ENCODE assay signal across 15 cellular contexts in genomic region chr15:67828969-67829646, GRCh38. TPM values are rescaled to one million over a fixed set of nuclear protein-coding genes. Genes with fewer than 3 reads are reported as not detected.
A peak's percentile ranks its signal among the peaks of the same experiment; 100 is the strongest.
DNase-seq lines count a peak whose midpoint lies in the region; ATAC-seq and TF ChIP-seq lines count a peak whose summit lies in the region.
"Had no signal": no experiment of that assay in that cellular context is flagged by ENCODE, and none has a peak within 500 bp of the region (broad histone marks: within the 10 kb centered on the region; RNA-seq: fewer than 3 reads in every experiment).

No MANE protein-coding gene starts in this region.

- peaks cover 42% of the 10 kb centered on the region for H3K4me1 Mint-ChIP-seq in activated naive CD8-positive, alpha-beta T cell treated with anti-CD3 and anti-CD28 coated beads, Interleukin-2, amount 50 U/mL, for 24 hours
- H3K4me1 Mint-ChIP-seq in type B pancreatic cell (ENCODE audit: unreplicated experiment) = peaks cover 21% of the 10 kb centered on the region

- no peaks in the 10 kb centered on the region for H3K9me3 ChIP-seq in left ventricle myocardium inferior (replicated peaks)
- H3K9me3 ChIP-seq in lower lobe of right lung = no peaks in the 10 kb centered on the region

- peaks cover 78% of the 10 kb centered on the region for H3K4me1 ChIP-seq in left ventricle myocardium inferior
- peaks cover 65% of the 10 kb centered on the region for H3K4me1 ChIP-seq in lower lobe of right lung
- no peaks in the 10 kb centered on the region for H3K4me1 ChIP-seq in foreskin keratinocyte

- H3K27me3 Mint-ChIP-seq in activated naive CD8-positive, alpha-beta T cell treated with anti-CD3 and anti-CD28 coated beads, Interleukin-2, amount 50 U/mL, for 24 hours = peaks cover 74% of the 10 kb centered on the region
- H3K27me3 Mint-ChIP-seq in type B pancreatic cell = peaks cover 82% of the 10 kb centered on the region

- no peaks in the 10 kb centered on the region for H3K36me3 Mint-ChIP-seq in activated naive CD8-positive, alpha-beta T cell treated with anti-CD3 and anti-CD28 coated beads, Interleukin-2, amount 50 U/mL, for 24 hours (ENCODE audit: low read depth)
- H3K36me3 Mint-ChIP-seq in type B pancreatic cell = no peaks in the 10 kb centered on the region

- intact Hi-C loops in left ventricle myocardium inferior (cut with micrococcal nuclease) = no loop called here
- intact Hi-C loops in Right ventricle myocardium inferior (cut with DNase I) = no loop called here
- intact Hi-C loops in lower lobe of right lung (cut with DNase I) = no loop called here

- H3K9me3 Mint-ChIP-seq in activated naive CD8-positive, alpha-beta T cell treated with anti-CD3 and anti-CD28 coated beads, Interleukin-2, amount 50 U/mL, for 24 hours = no peaks in the 10 kb centered on the region
- no peaks in the 10 kb centered on the region for H3K9me3 Mint-ChIP-seq in type B pancreatic cell

- ATAC-seq in Right ventricle myocardium inferior (no peak), lower lobe of right lung (no peak), GM19328 (IDR thresholded peaks at IDR 0.05; ENCODE audit: unreplicated experiment) (no peak), foreskin keratinocyte (no peak)
- no peak for ATAC-seq in activated naive CD8-positive, alpha-beta T cell treated with anti-CD3 and anti-CD28 coated beads, Interleukin-2, amount 50 U/mL, for 24 hours

- peaks cover 100% of the 10 kb centered on the region for H3K27me3 ChIP-seq in left ventricle myocardium inferior (ENCODE audit: low read depth)
- peaks cover 100% of the 10 kb centered on the region for H3K27me3 ChIP-seq in lower lobe of right lung (ENCODE audit: low read depth)
- peaks cover 98% of the 10 kb centered on the region for H3K27me3 ChIP-seq in foreskin keratinocyte

- no peak overlapping the region for H3K27ac ChIP-seq in left ventricle myocardium inferior (replicated peaks)
- no peak overlapping the region for H3K27ac ChIP-seq in lower lobe of right lung
- H3K27ac ChIP-seq in foreskin keratinocyte = no peak overlapping the region
- H3K27ac ChIP-seq: epithelial cell of prostate, GM23248 had no signal

- peak overlapping the region; percentile 20 for H3K4me3 Mint-ChIP-seq in activated naive CD8-positive, alpha-beta T cell treated with anti-CD3 and anti-CD28 coated beads, Interleukin-2, amount 50 U/mL, for 24 hours
- H3K4me3 Mint-ChIP-seq in type B pancreatic cell = peak overlapping the region; percentile 78

- H3K27ac Mint-ChIP-seq in activated naive CD8-positive, alpha-beta T cell treated with anti-CD3 and anti-CD28 coated beads, Interleukin-2, amount 50 U/mL, for 24 hours = no peak overlapping the region
- no peak overlapping the region for H3K27ac Mint-ChIP-seq in type B pancreatic cell

- no peaks in the 10 kb centered on the region for H3K36me3 ChIP-seq in left ventricle myocardium inferior
- no peaks in the 10 kb centered on the region for H3K36me3 ChIP-seq in lower lobe of right lung

- H3K4me3 ChIP-seq in left ventricle myocardium inferior = peak overlapping the region; percentile 52
- H3K4me3 ChIP-seq in lower lobe of right lung = peak overlapping the region; percentile 11
- H3K4me3 ChIP-seq: GM23248 had no signal

- no peak for DNase-seq in left ventricle myocardium inferior
- no peak for DNase-seq in Right ventricle myocardium inferior (ENCODE audit: missing footprints)
- DNase-seq in activated naive CD8-positive, alpha-beta T cell treated with anti-CD3 and anti-CD28 coated beads, Interleukin-2, amount 50 U/mL, for 24 hours = no peak
- no peak for DNase-seq in lower lobe of right lung
- no peak for DNase-seq in type B pancreatic cell (ENCODE audit: extremely low spot score, unreplicated experiment)
- DNase-seq in AG08395 (ENCODE audit: low spot score) = no peak
- no peak for DNase-seq in foreskin keratinocyte
- DNase-seq: EL, GM23248, NCI-H1105, NCI-H524, RPMI8226 had no signal

- no peak for TF ChIP-seq CTCF in left ventricle myocardium inferior (IDR thresholded peaks at IDR 0.05; ENCODE audit: borderline replicate concordance)
- TF ChIP-seq CTCF in lower lobe of right lung (IDR thresholded peaks at IDR 0.05) = no peak
- TF ChIP-seq CTCF in type B pancreatic cell (conservative IDR thresholded peaks at IDR 0.05) = no peak
- TF ChIP-seq CTCF in foreskin keratinocyte (conservative IDR thresholded peaks at IDR 0.05) = no peak

RNA-seq across cellular contexts. Expression of gene SKOR1, which starts 3.8 kb away (rescaled TPM):
- total RNA-seq in left ventricle myocardium inferior (0.22 TPM), Right ventricle myocardium inferior (not detected), lower lobe of right lung (0.41 TPM), type B pancreatic cell (ENCODE audit: low replicate concordance) (0.29 and 0.65 TPM in 2 replicates), foreskin keratinocyte (not detected in 2 replicates)
- polyA plus RNA-seq in foreskin keratinocyte = 0.01 TPM in 1 of 2 replicates, not detected in the other
- polyA plus RNA-seq: GM23248 had no signal

RNA-seq across cellular contexts. Expression of gene RNU6-1, which starts 10.7 kb away (rescaled TPM):
- total RNA-seq in left ventricle myocardium inferior = not detected
- not detected for total RNA-seq in Right ventricle myocardium inferior
- total RNA-seq in lower lobe of right lung = not detected
- not detected in 2 replicates for total RNA-seq in type B pancreatic cell (ENCODE audit: low replicate concordance)
- not detected in 2 replicates for total RNA-seq in foreskin keratinocyte
- polyA plus RNA-seq in foreskin keratinocyte = not detected in 2 replicates
- total RNA-seq: GM23248, renal cortical epithelial cell had no signal
- polyA plus RNA-seq: GM23248 had no signal
